22 cellular contexts compared by ENCODE assay signal in the genomic region with DNA sequence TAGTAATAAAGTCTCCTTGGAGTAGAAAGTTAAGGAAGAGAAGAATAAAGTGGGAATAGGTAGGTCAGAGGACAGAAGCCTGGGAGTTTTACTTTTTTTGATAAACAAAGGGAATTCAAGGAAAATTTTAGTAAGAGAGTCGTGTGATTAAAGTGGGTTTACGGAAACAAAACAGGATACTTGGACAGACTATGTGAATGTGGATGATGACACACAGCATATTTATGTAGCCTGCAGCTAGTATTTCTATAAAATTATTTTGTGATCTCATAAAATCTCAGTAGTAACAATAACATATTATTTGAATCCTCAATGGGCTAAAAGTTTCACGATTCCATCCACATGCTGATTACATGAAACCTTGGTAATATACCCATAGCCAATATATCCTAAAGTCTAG.
DNase-seq lines count a peak whose midpoint lies in the region; ATAC-seq and TF ChIP-seq lines count a peak whose summit lies in the region.
"Had no signal": no experiment of that assay in that cellular context is flagged by ENCODE, and none has a peak within 500 bp of the region (broad histone marks: within the 10 kb centered on the region; RNA-seq: fewer than 3 reads in every experiment).

No MANE protein-coding gene starts in this region.

- H3K79me2 ChIP-seq in mammary epithelial cell (ENCODE audit: insufficient read depth, low read length) (no peaks in the 10 kb centered on the region), neural cell (replicated peaks; ENCODE audit: insufficient read depth, low read length) (no peaks in the 10 kb centered on the region)

- H3K9me3 ChIP-seq in mammary epithelial cell (replicated peaks; ENCODE audit: insufficient read depth, low read length) (no peaks in the 10 kb centered on the region), breast epithelium (no peaks in the 10 kb centered on the region), neural cell (ENCODE audit: low read length) (no peaks in the 10 kb centered on the region)
- H3K9me3 ChIP-seq: SJSA1 had no signal

- dilution Hi-C loops in mammary epithelial cell (cut with HindIII; ENCODE audit: low sequenced_read_pairs) = no loop called here

- no peak overlapping the region for H3K9ac ChIP-seq in mammary epithelial cell (ENCODE audit: insufficient read depth, low read length)
- H3K9ac ChIP-seq in neural cell (ENCODE audit: low read length) = no peak overlapping the region

- no peaks in the 10 kb centered on the region for H3K9me2 ChIP-seq in neural cell (ENCODE audit: insufficient read depth, low read length)

- TF ChIP-seq CTCF in mammary epithelial cell (conservative IDR thresholded peaks at IDR 0.05 in 1 of 2, IDR thresholded peaks at IDR 0.05 in 1 of 2; ENCODE audit: extremely low read depth in 1 of 2, insufficient read depth in 1 of 2, low read depth in 1 of 2, low read length in 2 of 2) = no peak
- no peak for TF ChIP-seq CTCF in breast epithelium (IDR thresholded peaks at IDR 0.05)
- no peak for TF ChIP-seq CTCF in neural cell (IDR thresholded peaks at IDR 0.05; ENCODE audit: poor library complexity, severe bottlenecking)

- H3K36me3 ChIP-seq in mammary epithelial cell (ENCODE audit: insufficient read depth, low read length) (no peaks in the 10 kb centered on the region), breast epithelium (no peaks in the 10 kb centered on the region), neural cell (ENCODE audit: insufficient read depth, low read length) (no peaks in the 10 kb centered on the region)
- H3K36me3 ChIP-seq: SJSA1 had no signal

- TF ChIP-seq RAD21 in neural cell (conservative IDR thresholded peaks at IDR 0.05) = no peak

- no peak for ATAC-seq in GM18870 (IDR thresholded peaks at IDR 0.05; ENCODE audit: unreplicated experiment)
- ATAC-seq: HepG2 had no signal

- H3K4me3 ChIP-seq in mammary epithelial cell (replicated peaks in 1 of 3; ENCODE audit: insufficient read depth in 1 of 3, low read depth in 2 of 3, low read length in 3 of 3) (no peak overlapping the region), breast epithelium (no peak overlapping the region), neural cell (ENCODE audit: low read length) (no peak overlapping the region)
- H3K4me3 ChIP-seq: PC-9, SJSA1 had no signal

- no peak overlapping the region for H3K27ac ChIP-seq in mammary epithelial cell (ENCODE audit: insufficient read depth, low read depth, low read length)
- H3K27ac ChIP-seq in breast epithelium = no peak overlapping the region
- peak overlapping the region; percentile 73 for H3K27ac ChIP-seq in neural cell (ENCODE audit: low read length)
- H3K27ac ChIP-seq: PC-9, SJSA1 had no signal

- TF ChIP-seq POLR2A in breast epithelium (IDR thresholded peaks at IDR 0.05) = no peak

- DNase-seq in mammary epithelial cell = peak; percentile 10
- DNase-seq in breast epithelium (ENCODE audit: low spot score in 2 of 2) = no peak
- DNase-seq in dedifferentiated amniotic fluid mesenchymal stem cell (ENCODE audit: extremely low spot score) = peak; percentile 50
- no peak for DNase-seq in NCI-H82 (lab: John Stamatoyannopoulos, UW)
- no peak for DNase-seq in activated effector memory CD4-positive, alpha-beta T cell treated with Interleukin-2 at 50 U/mL for 16 hours
- DNase-seq: CD8-positive, alpha-beta memory T cell; DMS79 treated with DMSO at 0.1 percent for 48 hours; H7; NCI-H1092 treated with DMSO at 0.1 percent for 48 hours; NCI-H1436; NCI-H187; NCI-H2081 treated with DMSO at 0.1 percent for 48 hours; NCI-H2171 treated with DMSO at 0.1 percent for 48 hours; NCI-H345; NCI-H510A treated with DMSO at 0.1 percent for 48 hours; NK-92 treated with Interleukin-12 subunit alpha and Interleukin-12 subunit beta, amount 100 ng/mL, for 24 hours; PC-9; Right ventricle myocardium superior had no signal

- TF ChIP-seq EP300 in neural cell (conservative IDR thresholded peaks at IDR 0.05; ENCODE audit: poor library complexity, severe bottlenecking) = no peak

- in situ Hi-C loops in mammary epithelial cell (cut with MboI; ENCODE audit: low sequenced_read_pairs in 2 of 2) = no loop called here

- WGBS in mammary epithelial cell (ENCODE audit: low coverage, missing lambda C conversion rate) = 44% methylated on average over 3 of the region's 3 CpGs

- no peak overlapping the region for H3K4me2 ChIP-seq in mammary epithelial cell (ENCODE audit: insufficient read depth, low read depth, low read length)
- no peak overlapping the region for H3K4me2 ChIP-seq in neural cell (ENCODE audit: low read length)
- H3K4me2 ChIP-seq: PC-9 had no signal

- H2AFZ ChIP-seq in mammary epithelial cell (ENCODE audit: low read depth, low read length) (no peak overlapping the region), neural cell (ENCODE audit: low read depth, low read length) (no peak overlapping the region)
- H2AFZ ChIP-seq: PC-9 had no signal

- H3K4me1 ChIP-seq in mammary epithelial cell (ENCODE audit: insufficient read depth, low read length) = no peaks in the 10 kb centered on the region
- H3K4me1 ChIP-seq in breast epithelium = no peaks in the 10 kb centered on the region
- H3K4me1 ChIP-seq: SJSA1 had no signal

- H3F3A ChIP-seq in neural cell (ENCODE audit: insufficient read depth, low read length, poor library complexity, severe bottlenecking) = no peaks in the 10 kb centered on the region

- intact Hi-C loops in mammary epithelial cell (cut with micrococcal nuclease) (no loop called here), breast epithelium (cut with DNase I; ENCODE audit: low total_unique reads) (no loop called here)

- no TSS peak for BruUV-seq in mammary epithelial cell (replicated peaks; lab: Mats Ljungman, UMichigan)

- H4K20me1 ChIP-seq in mammary epithelial cell (ENCODE audit: insufficient read depth, low read length) (no peaks in the 10 kb centered on the region), neural cell (ENCODE audit: insufficient read depth) (no peaks in the 10 kb centered on the region)

- no peaks in the 10 kb centered on the region for H3K27me3 ChIP-seq in mammary epithelial cell (ENCODE audit: insufficient read depth, low read length)
- no peaks in the 10 kb centered on the region for H3K27me3 ChIP-seq in breast epithelium
- H3K27me3 ChIP-seq in neural cell (ENCODE audit: insufficient read depth, low read depth, low read length) = no peaks in the 10 kb centered on the region
- H3K27me3 ChIP-seq: SJSA1 had no signal

- CTCF ChIA-PET in mammary epithelial cell (lab: Charles Lee; ENCODE audit: low non-redundant PET) = no interaction called here

TF ChIP-seq in neural cell, 6 proteins besides CTCF, POLR2A, EP300 and RAD21:
- no peak for TF ChIP-seq POLR2AphosphoS5 (IDR thresholded peaks at IDR 0.05)
- no peak for TF ChIP-seq MXI1 (conservative IDR thresholded peaks at IDR 0.05; ENCODE audit: poor library complexity, severe bottlenecking)
- TF ChIP-seq EZH2 (IDR thresholded peaks at IDR 0.05; ENCODE audit: borderline replicate concordance, insufficient read depth, low read length, poor library complexity, severe bottlenecking) = no peak
- no peak for TF ChIP-seq SMC3 (conservative IDR thresholded peaks at IDR 0.05; ENCODE audit: poor library complexity)
- no peak for TF ChIP-seq TAF1 (IDR thresholded peaks at IDR 0.05; ENCODE audit: low read depth)
- TF ChIP-seq, protein P1, sequence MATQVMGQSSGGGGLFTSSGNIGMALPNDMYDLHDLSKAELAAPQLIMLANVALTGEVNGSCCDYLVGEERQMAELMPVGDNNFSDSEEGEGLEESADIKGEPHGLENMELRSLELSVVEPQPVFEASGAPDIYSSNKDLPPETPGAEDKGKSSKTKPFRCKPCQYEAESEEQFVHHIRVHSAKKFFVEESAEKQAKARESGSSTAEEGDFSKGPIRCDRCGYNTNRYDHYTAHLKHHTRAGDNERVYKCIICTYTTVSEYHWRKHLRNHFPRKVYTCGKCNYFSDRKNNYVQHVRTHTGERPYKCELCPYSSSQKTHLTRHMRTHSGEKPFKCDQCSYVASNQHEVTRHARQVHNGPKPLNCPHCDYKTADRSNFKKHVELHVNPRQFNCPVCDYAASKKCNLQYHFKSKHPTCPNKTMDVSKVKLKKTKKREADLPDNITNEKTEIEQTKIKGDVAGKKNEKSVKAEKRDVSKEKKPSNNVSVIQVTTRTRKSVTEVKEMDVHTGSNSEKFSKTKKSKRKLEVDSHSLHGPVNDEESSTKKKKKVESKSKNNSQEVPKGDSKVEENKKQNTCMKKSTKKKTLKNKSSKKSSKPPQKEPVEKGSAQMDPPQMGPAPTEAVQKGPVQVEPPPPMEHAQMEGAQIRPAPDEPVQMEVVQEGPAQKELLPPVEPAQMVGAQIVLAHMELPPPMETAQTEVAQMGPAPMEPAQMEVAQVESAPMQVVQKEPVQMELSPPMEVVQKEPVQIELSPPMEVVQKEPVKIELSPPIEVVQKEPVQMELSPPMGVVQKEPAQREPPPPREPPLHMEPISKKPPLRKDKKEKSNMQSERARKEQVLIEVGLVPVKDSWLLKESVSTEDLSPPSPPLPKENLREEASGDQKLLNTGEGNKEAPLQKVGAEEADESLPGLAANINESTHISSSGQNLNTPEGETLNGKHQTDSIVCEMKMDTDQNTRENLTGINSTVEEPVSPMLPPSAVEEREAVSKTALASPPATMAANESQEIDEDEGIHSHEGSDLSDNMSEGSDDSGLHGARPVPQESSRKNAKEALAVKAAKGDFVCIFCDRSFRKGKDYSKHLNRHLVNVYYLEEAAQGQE (IDR thresholded peaks at IDR 0.05; ENCODE audit: borderline replicate concordance) = no peak
TF ChIP-seq in neural cell: peak in this region for 0.

Comparison
In these comparisons a context has a peak if more than half of its experiments do, and no peak if none do; other contexts are left out.
1. DNase-seq: peak in mammary epithelial cell (single experiment) and dedifferentiated amniotic fluid mesenchymal stem cell (single experiment); none in breast epithelium (0 of 2), NCI-H82 (single experiment) and activated effector memory CD4-positive, alpha-beta T cell treated with Interleukin-2 at 50 U/mL for 16 hours (single experiment).